In genomic region chr5:173972844-173973613, GRCh38 we compare ENCODE assay signal across 8 cellular contexts. TPM values are rescaled to one million over a fixed set of nuclear protein-coding genes. Genes with fewer than 3 reads are reported as not detected.
DNase-seq lines count a peak whose midpoint lies in the region; ATAC-seq, FAIRE-seq and TF ChIP-seq lines count a peak whose summit lies in the region.

No MANE protein-coding gene starts in this region.

- H3K36me3 Mint-ChIP-seq in activated CD4-positive, alpha-beta T cell treated with anti-CD3 and anti-CD28 coated beads, Interleukin-2, amount 10 ng/mL, durations not matched to agents 7 days and 5 days (ENCODE audit: low read depth): no peaks in the 10 kb centered on the region
- no peaks in the 10 kb centered on the region for H3K36me3 Mint-ChIP-seq in dendritic cell treated with granulocyte-macrophage colony-stimulating factor and Interleukin-4, amounts not matched to agents 40 ng/mL and 50 ng/mL, for 4 days (ENCODE audit: low read depth)

- ATAC-seq in HG03139 (IDR thresholded peaks at IDR 0.05; ENCODE audit: unreplicated experiment): peak; percentile 55
- peak; percentile 96 for ATAC-seq in left lobe of liver
- no peak for ATAC-seq in GM19324 (IDR thresholded peaks at IDR 0.05; ENCODE audit: low FRiP score, unreplicated experiment)

- peaks cover 22% of the 10 kb centered on the region for H3K4me1 Mint-ChIP-seq in activated CD4-positive, alpha-beta T cell treated with anti-CD3 and anti-CD28 coated beads, Interleukin-2, amount 10 ng/mL, durations not matched to agents 7 days and 5 days
- H3K4me1 Mint-ChIP-seq in dendritic cell treated with granulocyte-macrophage colony-stimulating factor and Interleukin-4, amounts not matched to agents 40 ng/mL and 50 ng/mL, for 4 days (ENCODE audit: low read depth): peaks cover 27% of the 10 kb centered on the region

- peak overlapping the region; percentile 70 for H3K4me3 Mint-ChIP-seq in activated CD4-positive, alpha-beta T cell treated with anti-CD3 and anti-CD28 coated beads, Interleukin-2, amount 10 ng/mL, durations not matched to agents 7 days and 5 days
- peak overlapping the region; percentile 77 for H3K4me3 Mint-ChIP-seq in dendritic cell treated with granulocyte-macrophage colony-stimulating factor and Interleukin-4, amounts not matched to agents 40 ng/mL and 50 ng/mL, for 4 days

- H3K9me3 Mint-ChIP-seq in activated CD4-positive, alpha-beta T cell treated with anti-CD3 and anti-CD28 coated beads, Interleukin-2, amount 10 ng/mL, durations not matched to agents 7 days and 5 days: no peaks in the 10 kb centered on the region
- H3K9me3 Mint-ChIP-seq in dendritic cell treated with granulocyte-macrophage colony-stimulating factor and Interleukin-4, amounts not matched to agents 40 ng/mL and 50 ng/mL, for 4 days: no peaks in the 10 kb centered on the region

- FAIRE-seq in GM12892 (lab: Jason Lieb, UNC): peak; percentile 85

- DNase-seq in GM12892 (ENCODE audit: insufficient read length) (peak; percentile 70), NCI-H510A (lab: John Stamatoyannopoulos, UW) (peak; percentile 53), left lobe of liver (ENCODE audit: low spot score) (peak; percentile 84)
- DNase-seq in activated CD4-positive, alpha-beta T cell treated with anti-CD3 and anti-CD28 coated beads, Interleukin-2, amount 10 ng/mL, durations not matched to agents 7 days and 5 days: peak; percentile 83
- DNase-seq in stimulated activated CD4-positive, alpha-beta T cell treated with anti-CD3 and anti-CD28 coated beads, Interleukin-1b, Interleukin-23, amount 100 ng/mL, for 48 hours: peak; percentile 79

- CTCF ChIA-PET in activated CD4-positive, alpha-beta T cell treated with anti-CD3 and anti-CD28 coated beads, Interleukin-2, amount 10 ng/mL, durations not matched to agents 7 days and 5 days (lab: Charles Lee): interaction anchor here (0.6 to 2.0 kb wide), 9 partner anchors 10 to 590 kb away, joined by 3 to 8 read pairs (median 4); no protein-coding TSS in a partner anchor

- peak overlapping the region; percentile 50 for H3K27ac Mint-ChIP-seq in activated CD4-positive, alpha-beta T cell treated with anti-CD3 and anti-CD28 coated beads, Interleukin-2, amount 10 ng/mL, durations not matched to agents 7 days and 5 days
- H3K27ac Mint-ChIP-seq in dendritic cell treated with granulocyte-macrophage colony-stimulating factor and Interleukin-4, amounts not matched to agents 40 ng/mL and 50 ng/mL, for 4 days: peak overlapping the region; percentile 15

- TF ChIP-seq POLR2A in GM12892 (IDR thresholded peaks at IDR 0.05; ENCODE audit: low read depth, low read length): no peak

- intact Hi-C loops in dendritic cell treated with granulocyte-macrophage colony-stimulating factor and Interleukin-4, amounts not matched to agents 40 ng/mL and 50 ng/mL, for 4 days (cut with micrococcal nuclease): loop anchor here (1.0 to 5.0 kb wide), 3 partner anchors 339 to 681 kb away; no protein-coding TSS in a partner anchor

- peaks cover 25% of the 10 kb centered on the region for H3K27me3 Mint-ChIP-seq in activated CD4-positive, alpha-beta T cell treated with anti-CD3 and anti-CD28 coated beads, Interleukin-2, amount 10 ng/mL, durations not matched to agents 7 days and 5 days
- peaks cover 40% of the 10 kb centered on the region for H3K27me3 Mint-ChIP-seq in dendritic cell treated with granulocyte-macrophage colony-stimulating factor and Interleukin-4, amounts not matched to agents 40 ng/mL and 50 ng/mL, for 4 days

- POLR2A ChIA-PET in activated CD4-positive, alpha-beta T cell treated with anti-CD3 and anti-CD28 coated beads, Interleukin-2, amount 10 ng/mL, durations not matched to agents 7 days and 5 days (lab: Charles Lee): no interaction called here

RNA-seq across cellular contexts. Expression of gene C5orf47, which starts 15.9 kb away (rescaled TPM):
- not detected for polyA plus RNA-seq in GM12892 (2012; ENCODE audit: missing spikeins)
- not detected for total RNA-seq in activated CD4-positive, alpha-beta T cell treated with anti-CD3 and anti-CD28 coated beads, Interleukin-2, amount 10 ng/mL, durations not matched to agents 7 days and 5 days
- total RNA-seq in left lobe of liver: not detected
